ENCODE assay signal across 9 cellular contexts in genomic region chr11:64971421-64972233, GRCh38. TPM values are rescaled to one million over a fixed set of nuclear protein-coding genes. Genes with fewer than 3 reads are reported as not detected.
A peak's percentile ranks its signal among the peaks of the same experiment; 100 is the strongest.
DNase-seq lines count a peak whose midpoint lies in the region; ATAC-seq and TF ChIP-seq lines count a peak whose summit lies in the region.
"Had no signal": no experiment of that assay in that cellular context is flagged by ENCODE, and none has a peak within 500 bp of the region (broad histone marks: within the 10 kb centered on the region; RNA-seq: fewer than 3 reads in every experiment).

A gene with protein sequence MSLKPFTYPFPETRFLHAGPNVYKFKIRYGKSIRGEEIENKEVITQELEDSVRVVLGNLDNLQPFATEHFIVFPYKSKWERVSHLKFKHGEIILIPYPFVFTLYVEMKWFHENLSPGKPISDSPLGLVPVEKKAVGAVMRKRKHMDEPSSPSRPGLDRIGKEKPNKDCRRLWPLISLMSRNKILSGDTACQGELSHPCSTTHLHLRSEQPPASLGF (minus strand): TSS chr11:64972108. CDS start chr11:64959405, 12,703 bp downstream.

- no peaks in the 10 kb centered on the region for H3K36me3 ChIP-seq in CD8-positive, alpha-beta T cell (ENCODE audit: insufficient read depth, low read length)
- H3K36me3 ChIP-seq in right atrium auricular region (no peaks in the 10 kb centered on the region), sigmoid colon (no peaks in the 10 kb centered on the region), vagina (no peaks in the 10 kb centered on the region)

- intact Hi-C loops in CD8-positive, alpha-beta T cell (cut with DNase I, micrococcal nuclease): loop anchor here in 1 of 2 experiments (5.0 kb wide), 1 partner anchor 49 kb away; the partner anchor contains the start of gene PPP2R5B
- intact Hi-C loops in sigmoid colon (cut with DNase I) (no loop called here), vagina (cut with DNase I) (no loop called here)

- H3K9me3 Mint-ChIP-seq in CD8-positive, alpha-beta T cell: no peaks in the 10 kb centered on the region

- no peaks in the 10 kb centered on the region for H3K36me3 Mint-ChIP-seq in CD8-positive, alpha-beta T cell
- H3K36me3 Mint-ChIP-seq in T-helper 17 cell (ENCODE audit: low read depth): peaks cover 2% of the 10 kb centered on the region

- TF ChIP-seq POLR2A in sigmoid colon (IDR thresholded peaks at IDR 0.05) (no peak), vagina (IDR thresholded peaks at IDR 0.05) (no peak)

- TF ChIP-seq CTCF in CD8-positive, alpha-beta T cell (IDR thresholded peaks at IDR 0.05): no peak
- TF ChIP-seq CTCF in right atrium auricular region (IDR thresholded peaks at IDR 0.05) (no peak), sigmoid colon (IDR thresholded peaks at IDR 0.05) (no peak), vagina (IDR thresholded peaks at IDR 0.05) (no peak)

- peak within 1 kb of the TSS; percentile 47 for H3K4me3 ChIP-seq in CD8-positive, alpha-beta T cell (ENCODE audit: low read depth, low read length)
- H3K4me3 ChIP-seq in right atrium auricular region (peak within 1 kb of the TSS; percentile 23 to 40), sigmoid colon (peak within 1 kb of the TSS; percentile 13 to 42 (median 30)), vagina (peak within 1 kb of the TSS; percentile 29 to 35)

- CTCF ChIA-PET in CD8-positive, alpha-beta T cell (lab: Charles Lee): no interaction called here

- POLR2A ChIA-PET in CD8-positive, alpha-beta T cell (lab: Charles Lee): interaction anchor here (0.6 kb wide), 1 partner anchor 500 kb away, joined by 3 read pairs; no protein-coding TSS in a partner anchor

- peaks cover 5% of the 10 kb centered on the region for H3K27me3 Mint-ChIP-seq in CD8-positive, alpha-beta T cell (ENCODE audit: low read depth)
- no peaks in the 10 kb centered on the region for H3K27me3 Mint-ChIP-seq in T-helper 17 cell

- peak within 1 kb of the TSS; percentile 57 for H3K27ac Mint-ChIP-seq in CD8-positive, alpha-beta T cell
- H3K27ac Mint-ChIP-seq in T-helper 17 cell: no peak within 1 kb of the TSS

- H3K4me1 Mint-ChIP-seq in CD8-positive, alpha-beta T cell (ENCODE audit: low read depth): peaks cover 10% of the 10 kb centered on the region
- peaks cover 12% of the 10 kb centered on the region for H3K4me1 Mint-ChIP-seq in T-helper 17 cell

- DNase-seq in CD8-positive, alpha-beta T cell: peak; percentile 65 to 93 (median 87)
- DNase-seq in T-helper 17 cell (peak; percentile 77 to 85 (median 78)), amygdala (lab: John Stamatoyannopoulos, UW) (peak in 44 of 56 donors; percentile 6 to 75 (median 38)), right atrium auricular region (ENCODE audit: low spot score) (peak; percentile 83), sigmoid colon (peak; percentile 93), vagina (ENCODE audit: extremely low spot score in 2 of 2) (no peak), GF-D8 (lab: John Stamatoyannopoulos, UW) (no peak)

- H3K4me3 Mint-ChIP-seq in CD8-positive, alpha-beta T cell: peak within 1 kb of the TSS; percentile 60
- H3K4me3 Mint-ChIP-seq in T-helper 17 cell: peak within 1 kb of the TSS; percentile 79

- no peak for TF ChIP-seq EP300 in sigmoid colon (IDR thresholded peaks at IDR 0.05)

- ATAC-seq in CD8-positive, alpha-beta T cell: peak; percentile 86
- ATAC-seq in T-helper 17 cell (peak; percentile 84), HG03354 (IDR thresholded peaks at IDR 0.05; ENCODE audit: poor library complexity, severe bottlenecking, unreplicated experiment) (no peak)

- WGBS in sigmoid colon, 2 donors: 23 to 35% methylated on average over 69 of the region's 69 CpGs

- H3K27ac ChIP-seq in CD8-positive, alpha-beta T cell (ENCODE audit: low read depth, low read length): no peak within 1 kb of the TSS
- H3K27ac ChIP-seq in right atrium auricular region (no peak within 1 kb of the TSS), sigmoid colon (peak within 1 kb of the TSS in 1 of 4 donors; percentile 30), vagina (no peak within 1 kb of the TSS)

- no peaks in the 10 kb centered on the region for H3K27me3 ChIP-seq in CD8-positive, alpha-beta T cell (ENCODE audit: insufficient read depth, low read length)
- H3K27me3 ChIP-seq in right atrium auricular region: no peaks in the 10 kb centered on the region
- no peaks in the 10 kb centered on the region for H3K27me3 ChIP-seq in sigmoid colon
- H3K27me3 ChIP-seq in vagina: no peaks in the 10 kb centered on the region

- H3K9me3 ChIP-seq in CD8-positive, alpha-beta T cell (ENCODE audit: low read length): no peaks in the 10 kb centered on the region
- H3K9me3 ChIP-seq in T-helper 17 cell (ENCODE audit: control insufficient read depth, low read length, poor library complexity, severe bottlenecking) (no peaks in the 10 kb centered on the region), right atrium auricular region (no peaks in the 10 kb centered on the region), sigmoid colon (no peaks in the 10 kb centered on the region), vagina (no peaks in the 10 kb centered on the region)

- H3K4me1 ChIP-seq in CD8-positive, alpha-beta T cell (ENCODE audit: insufficient read depth, low read length): peaks cover 10% of the 10 kb centered on the region
- H3K4me1 ChIP-seq in right atrium auricular region: peaks cover 0 to 14% of the 10 kb centered on the region in 2 donors
- H3K4me1 ChIP-seq in sigmoid colon: peaks cover 0 to 12% (median 10%) of the 10 kb centered on the region in 4 donors
- peaks cover 10% of the 10 kb centered on the region for H3K4me1 ChIP-seq in vagina

RNA-seq across cellular contexts. Expression of the gene that starts here (rescaled TPM):
- total RNA-seq in CD8-positive, alpha-beta T cell: not detected
- total RNA-seq in T-helper 17 cell (not detected), right atrium auricular region (not detected), sigmoid colon (not detected), vagina (not detected)
- under 1 TPM in 1 of 3 donors, not detected in 2; 0.25 TPM for polyA plus RNA-seq in sigmoid colon
- total RNA-seq: myocyte had no signal

Comparison
In these comparisons a context has a peak if more than half of its experiments do, and no peak if none do; other contexts are left out.
1. Peak in DNase-seq, ATAC-seq and H3K4me3 ChIP-seq in CD8-positive, alpha-beta T cell; RNA of the gene not detected or under 1 TPM.
2. Peak in DNase-seq and ATAC-seq in T-helper 17 cell; RNA of the gene not detected or under 1 TPM.
3. Peak in DNase-seq and H3K4me3 ChIP-seq in right atrium auricular region; RNA of the gene not detected or under 1 TPM.
4. Peak in DNase-seq and H3K4me3 ChIP-seq in sigmoid colon; RNA of the gene not detected or under 1 TPM.
5. DNase-seq: peak in amygdala (44 of 56); none in vagina (0 of 2) and GF-D8 (single experiment).
6. Peak in every context shown above with its lines, with median percentiles within 50 percentile points of each other: H3K4me3 ChIP-seq.